In the genomic region with DNA sequence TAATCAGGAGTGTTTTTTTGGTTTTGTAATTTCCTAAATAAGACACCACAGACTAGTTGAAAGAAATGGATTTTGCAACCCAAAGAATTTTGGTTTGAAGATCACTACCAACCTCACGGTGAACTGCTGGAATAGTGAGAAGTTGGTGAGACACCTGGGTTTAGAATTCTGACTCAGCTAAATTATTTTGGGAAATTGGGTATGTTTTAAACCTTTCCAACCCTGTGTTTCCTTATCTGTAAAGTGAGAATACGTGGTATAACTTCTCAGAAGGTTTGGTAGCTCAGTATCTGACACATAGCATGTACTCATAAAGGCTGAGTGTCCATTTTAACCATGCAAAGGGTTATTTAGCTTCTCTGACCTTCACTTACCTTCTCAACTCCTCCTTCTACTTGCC, we compare ENCODE assay signal across 6 cellular contexts.
"Had no signal": no experiment of that assay in that cellular context is flagged by ENCODE, and none has a peak within 500 bp of the region (broad histone marks: within the 10 kb centered on the region; RNA-seq: fewer than 3 reads in every experiment).

No MANE protein-coding gene starts in this region.

- FAIRE-seq: H1, H54, HTR-8/SVneo had no signal

- H2AFZ ChIP-seq: GM23338 had no signal

- H3K4me3 ChIP-seq: GM23338 had no signal

- ATAC-seq: GM23338 had no signal

- DNase-seq: H9, HCEC 1CT had no signal

- H3K4me2 ChIP-seq: GM23338 had no signal
